In genomic region chr2:120502357-120502756, GRCh38 we compare ENCODE assay signal across 33 cellular contexts.
"Had no signal": no experiment of that assay in that cellular context is flagged by ENCODE, and none has a peak within 500 bp of the region (broad histone marks: within the 10 kb centered on the region; RNA-seq: fewer than 3 reads in every experiment).

No MANE protein-coding gene starts in this region.

- H3K9me3 ChIP-seq: adrenal gland, body of pancreas, breast epithelium had no signal

- H3K4me3 ChIP-seq: adrenal gland, body of pancreas, breast epithelium had no signal

- H3K36me3 ChIP-seq: adrenal gland, brain microvascular endothelial cell, breast epithelium had no signal

- FAIRE-seq: astrocyte, TTC549 had no signal

- H3K27ac ChIP-seq: adrenal gland, body of pancreas, brain microvascular endothelial cell, breast epithelium, VCaP had no signal

- ATAC-seq: activated CD8-positive, alpha-beta T cell treated with anti-CD3 and anti-CD28 coated beads for 36 hours; activated naive CD4-positive, alpha-beta T cell treated with anti-CD3 and anti-CD28 coated beads, Interleukin-2, amount 50 U/mL, for 72 hours; activated T-cell treated with anti-CD3 and anti-CD28 coated beads, Interleukin-2, amount 50 U/mL, for 4 hours; activated T-cell treated with anti-CD3 and anti-CD28 coated beads, Interleukin-2, amount 50 U/mL, for 72 hours; activated T-helper 17 cell treated with anti-CD3 and anti-CD28 coated beads, Interleukin-2, amount 50 U/mL, for 72 hours; body of pancreas had no signal

- H3K4me1 ChIP-seq: adrenal gland, body of pancreas, breast epithelium had no signal

- H3K27me3 ChIP-seq: adrenal gland, body of pancreas, breast epithelium had no signal

- DNase-seq: activated B cell treated with CpG ODN at 0.5 μM for 24 hours; activated CD4-positive, alpha-beta memory T cell treated with anti-CD3 and anti-CD28 coated beads for 36 hours; activated CD4-positive, alpha-beta T cell treated with anti-CD3 and anti-CD28 coated beads for 4 hours; activated CD4-positive, alpha-beta T cell treated with anti-CD3 and anti-CD28 coated beads, Interleukin-2, amount 10 ng/mL, durations not matched to agents 24 days and 14 days; activated CD4-positive, alpha-beta T cell treated with anti-CD3 and anti-CD28 coated beads, Interleukin-2, amount 50 U/mL, for 1 hour; activated CD4-positive, alpha-beta T cell treated with anti-CD3 and anti-CD28 coated beads, Interleukin-2, amount 50 U/mL, for 4 hours; activated CD4-positive, CD25-positive, alpha-beta regulatory T cell treated with anti-CD3 and anti-CD28 coated beads, Interleukin-2, amount 50 U/mL, for 72 hours; activated CD8-positive, alpha-beta memory T cell treated with anti-CD3 and anti-CD28 coated beads, Interleukin-2, amount 50 U/mL, for 4 hours; activated CD8-positive, alpha-beta T cell treated with anti-CD3 and anti-CD28 coated beads for 36 hours; activated effector memory CD4-positive, alpha-beta T cell treated with anti-CD3 and anti-CD28 coated beads, Interleukin-2, amount 50 U/mL, for 16 hours; activated gamma-delta T cell treated with Interleukin-2 at 50 U/mL for 16 hours; activated naive CD4-positive, alpha-beta T cell; activated naive CD4-positive, alpha-beta T cell treated with anti-CD3 and anti-CD28 coated beads for 36 hours; activated naive CD4-positive, alpha-beta T cell treated with anti-CD3 and anti-CD28 coated beads, Interleukin-2, amount 50 U/mL, for 16 hours; activated naive CD8-positive, alpha-beta T cell treated with anti-CD3 and anti-CD28 coated beads for 36 hours; activated T-cell treated with anti-CD3 and anti-CD28 coated beads for 4 hours; activated T-cell treated with anti-CD3 and anti-CD28 coated beads, Interleukin-2, amount 50 U/mL, for 1 hour; activated T-cell treated with anti-CD3 and anti-CD28 coated beads, Interleukin-2, amount 50 U/mL, for 4 hours; activated T-cell treated with anti-CD3 and anti-CD28 coated beads, Interleukin-2, amount 50 U/mL, for 72 hours; adrenal gland; amniotic stem cell; body of pancreas; brain microvascular endothelial cell; cerebellar nuclear complex; T-helper 1 cell; T-helper 2 cell; T-helper 9 cell had no signal
